1 cellular context compared by ENCODE assay signal in genomic region chr6:35771343-35771627, GRCh38.
TF ChIP-seq lines count a peak whose summit lies in the region.

No MANE protein-coding gene starts in this region.

TF ChIP-seq in H1, 55 proteins besides CTCF, POLR2A, EP300 and RAD21:
- TF ChIP-seq E2F6 (IDR thresholded peaks at IDR 0.05): no peak
- no peak for TF ChIP-seq RFX5 (IDR thresholded peaks at IDR 0.05; ENCODE audit: borderline replicate concordance, low read depth, low read length)
- no peak for TF ChIP-seq TEAD4 (IDR thresholded peaks at IDR 0.05; ENCODE audit: low read depth, low read length)
- TF ChIP-seq SAP30 (IDR thresholded peaks at IDR 0.05; ENCODE audit: insufficient read depth, insufficient replicate concordance, low read length): no peak
- no peak for TF ChIP-seq BACH1 (IDR thresholded peaks at IDR 0.05; ENCODE audit: low read length)
- TF ChIP-seq POU5F1 (IDR thresholded peaks at IDR 0.05; ENCODE audit: low read depth, low read length): no peak
- no peak for TF ChIP-seq GABPA (IDR thresholded peaks at IDR 0.05; ENCODE audit: borderline replicate concordance, insufficient read depth, low read length)
- no peak for TF ChIP-seq FOSL1 (IDR thresholded peaks at IDR 0.05; ENCODE audit: insufficient read depth, low read depth, low read length)
TF ChIP-seq in H1: peak in this region for 0.
